Comparison of ENCODE assay signal across 14 cellular contexts in the genomic region with DNA sequence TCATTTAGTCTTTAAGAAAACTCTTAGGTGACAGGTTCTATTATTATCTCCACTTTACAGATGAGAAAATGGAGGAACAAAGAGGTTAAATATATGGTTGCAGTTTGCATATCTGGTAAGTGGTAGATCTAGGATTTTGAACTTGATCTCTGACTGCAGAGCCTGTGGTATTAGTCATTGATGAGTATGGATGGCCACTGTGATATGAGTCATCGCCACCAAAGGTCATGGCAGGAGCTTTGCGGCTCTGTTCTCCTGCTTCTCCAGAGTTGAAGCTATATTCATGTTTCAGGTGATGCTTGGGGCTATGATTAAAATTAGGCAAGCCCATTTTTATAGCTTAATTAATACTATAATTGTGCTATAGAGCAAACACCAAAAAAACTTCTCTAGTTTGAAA.
DNase-seq lines count a peak whose midpoint lies in the region; ATAC-seq, FAIRE-seq and TF ChIP-seq lines count a peak whose summit lies in the region.
"Had no signal": no experiment of that assay in that cellular context is flagged by ENCODE, and none has a peak within 500 bp of the region (broad histone marks: within the 10 kb centered on the region; RNA-seq: fewer than 3 reads in every experiment).

No MANE protein-coding gene starts in this region.

- POLR2A ChIA-PET in activated CD4-positive, alpha-beta T cell treated with anti-CD3 and anti-CD28 coated beads for 36 hours (lab: Charles Lee), result interaction anchor here (0.9 kb wide), 1 partner anchor 29 kb away, joined by 3 read pairs; no protein-coding TSS in a partner anchor
- POLR2A ChIA-PET in PC-9 (lab: Charles Lee; ENCODE audit: unreplicated experiment), result no interaction called here

- intact Hi-C loops in activated CD4-positive, alpha-beta T cell treated with anti-CD3 and anti-CD28 coated beads for 36 hours (cut with DNase I, micrococcal nuclease), result no loop called here
- intact Hi-C loops in activated CD4-positive, alpha-beta T cell treated with anti-CD3 and anti-CD28 coated beads, Interleukin-2, amount 10 ng/mL, durations not matched to agents 24 days and 14 days (cut with micrococcal nuclease), result no loop called here
- intact Hi-C loops in PC-9 (cut with micrococcal nuclease; ENCODE audit: unreplicated experiment), result loop anchor here (1.0 to 2.0 kb wide), 2 partner anchors 42 to 89 kb away; no protein-coding TSS in a partner anchor

- H3K4me3 ChIP-seq in PC-9 (no peak overlapping the region), small intestine (ENCODE audit: low read depth in 1 of 2, low read length in 2 of 2) (no peak overlapping the region)

- H3K9me2 ChIP-seq in PC-9 (ENCODE audit: insufficient read depth), result no peaks in the 10 kb centered on the region

- peak; percentile 12 for DNase-seq in activated CD4-positive, alpha-beta T cell treated with anti-CD3 and anti-CD28 coated beads for 36 hours
- no peak for DNase-seq in activated CD4-positive, alpha-beta T cell treated with anti-CD3 and anti-CD28 coated beads, Interleukin-2, amount 10 ng/mL, durations not matched to agents 24 days and 14 days
- DNase-seq in PC-9 (peak; percentile 55 to 83), epithelial cell of prostate (ENCODE audit: low read depth, low spot score) (peak; percentile 22), small intestine (peak; percentile 2)
- no peak for DNase-seq in stimulated activated CD4-positive, alpha-beta T cell treated with anti-CD3 and anti-CD28 coated beads, Interleukin-4, amount 100 ng/mL, for 4 hours
- DNase-seq: activated CD4-positive, CD25-positive, alpha-beta regulatory T cell treated with anti-CD3 and anti-CD28 coated beads, Interleukin-2, amount 50 U/mL, for 72 hours; activated naive CD4-positive, alpha-beta T cell treated with Interleukin-2 at 50 U/mL for 16 hours; NCI-H345 had no signal

- TF ChIP-seq CTCF in PC-9 (conservative IDR thresholded peaks at IDR 0.05), result no peak

- peak; percentile 49 for ATAC-seq in activated CD4-positive, alpha-beta T cell treated with anti-CD3 and anti-CD28 coated beads for 36 hours
- ATAC-seq in HG03045 (IDR thresholded peaks at IDR 0.05; ENCODE audit: unreplicated experiment), result no peak
- no peak for ATAC-seq in HG02938 (IDR thresholded peaks at IDR 0.05; ENCODE audit: unreplicated experiment)
- ATAC-seq: sciatic nerve had no signal

- no peaks in the 10 kb centered on the region for H3K4me1 Mint-ChIP-seq in activated CD4-positive, alpha-beta T cell treated with anti-CD3 and anti-CD28 coated beads for 36 hours
- no peaks in the 10 kb centered on the region for H3K4me1 Mint-ChIP-seq in activated CD4-positive, alpha-beta T cell treated with anti-CD3 and anti-CD28 coated beads, Interleukin-2, amount 10 ng/mL, durations not matched to agents 24 days and 14 days

- no peaks in the 10 kb centered on the region for H3K9me3 Mint-ChIP-seq in activated CD4-positive, alpha-beta T cell treated with anti-CD3 and anti-CD28 coated beads for 36 hours (ENCODE audit: low read depth)
- no peaks in the 10 kb centered on the region for H3K9me3 Mint-ChIP-seq in activated CD4-positive, alpha-beta T cell treated with anti-CD3 and anti-CD28 coated beads, Interleukin-2, amount 10 ng/mL, durations not matched to agents 24 days and 14 days

- peaks cover 40% of the 10 kb centered on the region for H3K4me1 ChIP-seq in PC-9 (replicated peaks; ENCODE audit: insufficient read depth)
- no peaks in the 10 kb centered on the region for H3K4me1 ChIP-seq in small intestine (ENCODE audit: control insufficient read depth in 2 of 2, insufficient read depth in 1 of 2, low read depth in 1 of 2, low read length in 1 of 2)

- 35 to 68% (median 46%) methylated on average over 2 of the region's 2 CpGs for WGBS in small intestine, 3 donors

- peak overlapping the region; percentile 2; the same call in 1 of the 2 replicates for H3K4me2 ChIP-seq in PC-9

- H3K27ac ChIP-seq in PC-9 (peak overlapping the region; percentile 17), epithelial cell of prostate (no peak overlapping the region), small intestine (ENCODE audit: low read depth in 1 of 2, low read length in 1 of 2) (no peak overlapping the region)

- H3K27ac Mint-ChIP-seq in activated CD4-positive, alpha-beta T cell treated with anti-CD3 and anti-CD28 coated beads for 36 hours, result no peak overlapping the region
- H3K27ac Mint-ChIP-seq in activated CD4-positive, alpha-beta T cell treated with anti-CD3 and anti-CD28 coated beads, Interleukin-2, amount 10 ng/mL, durations not matched to agents 24 days and 14 days, result no peak overlapping the region

- H3K9me3 ChIP-seq in PC-9 (ENCODE audit: insufficient read depth, low read depth) (no peaks in the 10 kb centered on the region; the same call in 1 of the 2 replicates), small intestine (ENCODE audit: control insufficient read depth, low read depth) (no peaks in the 10 kb centered on the region)

- no peaks in the 10 kb centered on the region for H3K36me3 Mint-ChIP-seq in activated CD4-positive, alpha-beta T cell treated with anti-CD3 and anti-CD28 coated beads for 36 hours (ENCODE audit: low read depth)
- H3K36me3 Mint-ChIP-seq in activated CD4-positive, alpha-beta T cell treated with anti-CD3 and anti-CD28 coated beads, Interleukin-2, amount 10 ng/mL, durations not matched to agents 24 days and 14 days (ENCODE audit: low read depth), result no peaks in the 10 kb centered on the region

- CTCF ChIA-PET in activated CD4-positive, alpha-beta T cell treated with anti-CD3 and anti-CD28 coated beads for 36 hours (lab: Charles Lee), result interaction anchor here (0.7 kb wide), 1 partner anchor 360 kb away, joined by 4 read pairs; no protein-coding TSS in a partner anchor
- CTCF ChIA-PET in PC-9 (lab: Charles Lee), result interaction anchor here (0.6 kb wide), 4 partner anchors 9 to 1743 kb away, joined by 3 to 5 read pairs (median 4); no protein-coding TSS in a partner anchor

- no peaks in the 10 kb centered on the region for H3K79me2 ChIP-seq in PC-9 (ENCODE audit: low read depth)

- FAIRE-seq in small intestine (lab: Jason Lieb, UNC), result no peak
- FAIRE-seq: A204.1, GM18507 had no signal

- no peaks in the 10 kb centered on the region for H3K27me3 ChIP-seq in PC-9 (ENCODE audit: insufficient read depth, low read depth)
- H3K27me3 ChIP-seq in small intestine (ENCODE audit: control insufficient read depth in 2 of 2, insufficient read depth in 2 of 2, low read length in 2 of 2), result no peaks in the 10 kb centered on the region

- no peak overlapping the region for H3K4me3 Mint-ChIP-seq in activated CD4-positive, alpha-beta T cell treated with anti-CD3 and anti-CD28 coated beads for 36 hours
- no peak overlapping the region for H3K4me3 Mint-ChIP-seq in activated CD4-positive, alpha-beta T cell treated with anti-CD3 and anti-CD28 coated beads, Interleukin-2, amount 10 ng/mL, durations not matched to agents 24 days and 14 days

- peaks cover 17% of the 10 kb centered on the region for H3F3A ChIP-seq in PC-9 (ENCODE audit: insufficient read depth, low read depth)

- no TSS peak for BruUV-seq in PC-9 (replicated peaks; lab: Mats Ljungman, UMichigan)

- H3K36me3 ChIP-seq in PC-9 (ENCODE audit: low read depth), result no peaks in the 10 kb centered on the region
- H3K36me3 ChIP-seq in small intestine (ENCODE audit: control insufficient read depth in 2 of 2, insufficient read depth in 2 of 2, low read length in 2 of 2), result no peaks in the 10 kb centered on the region

- peaks cover 5% of the 10 kb centered on the region for H3K27me3 Mint-ChIP-seq in activated CD4-positive, alpha-beta T cell treated with anti-CD3 and anti-CD28 coated beads for 36 hours
- H3K27me3 Mint-ChIP-seq in activated CD4-positive, alpha-beta T cell treated with anti-CD3 and anti-CD28 coated beads, Interleukin-2, amount 10 ng/mL, durations not matched to agents 24 days and 14 days, result no peaks in the 10 kb centered on the region

- no peak overlapping the region for H2AFZ ChIP-seq in PC-9

- no peaks in the 10 kb centered on the region for H4K20me1 ChIP-seq in PC-9 (ENCODE audit: insufficient read depth)

Comparison
In these comparisons a context has a peak if more than half of its experiments do, and no peak if none do; other contexts are left out.
1. DNase-seq: peak in activated CD4-positive, alpha-beta T cell treated with anti-CD3 and anti-CD28 coated beads for 36 hours (single experiment), PC-9 (2 of 2), epithelial cell of prostate (single experiment) and small intestine (single experiment); none in activated CD4-positive, alpha-beta T cell treated with anti-CD3 and anti-CD28 coated beads, Interleukin-2, amount 10 ng/mL, durations not matched to agents 24 days and 14 days (single experiment) and stimulated activated CD4-positive, alpha-beta T cell treated with anti-CD3 and anti-CD28 coated beads, Interleukin-4, amount 100 ng/mL, for 4 hours (0 of 2).